In the genomic region with DNA sequence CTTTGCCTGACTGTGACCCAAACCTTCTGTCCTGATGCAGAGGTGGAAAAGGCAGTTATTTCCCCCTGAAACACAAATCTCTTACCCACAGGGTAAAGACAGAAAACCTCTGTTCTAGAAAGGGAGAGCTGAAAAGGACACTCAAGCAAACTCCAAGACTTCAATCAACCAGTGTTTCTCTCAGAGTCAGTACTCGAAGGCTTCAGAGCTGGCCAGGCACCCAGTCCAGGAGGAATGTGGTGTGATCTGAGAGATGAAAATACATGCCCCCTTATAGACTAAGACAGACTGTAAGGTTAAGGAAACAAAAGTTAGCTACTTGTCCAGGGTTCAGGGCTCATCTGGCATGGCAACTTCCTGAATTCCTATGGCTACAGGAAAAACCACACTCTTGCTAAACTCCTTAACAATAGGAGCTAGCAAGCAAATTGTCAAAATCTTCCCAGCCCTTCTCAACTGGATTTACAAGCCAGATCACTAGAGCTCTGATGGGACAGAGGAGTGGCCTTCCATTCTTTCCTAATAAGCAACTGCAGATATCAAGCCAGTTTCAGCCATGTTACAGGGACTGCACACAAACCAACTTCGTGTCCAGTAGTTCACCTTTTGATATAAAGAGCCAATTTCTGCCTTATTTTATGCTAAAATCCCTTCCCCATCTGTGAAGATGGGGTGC, we compare ENCODE assay signal across 8 cellular contexts.
DNase-seq lines count a peak whose midpoint lies in the region; ATAC-seq, FAIRE-seq and TF ChIP-seq lines count a peak whose summit lies in the region.
"Not testable (repeated sequence)": the region's sequence is repeated elsewhere in the genome, so short reads cannot be mapped to it uniquely, and the experiment has no call there.

No MANE protein-coding gene starts in this region.

- not testable (repeated sequence) for H3K9me3 Mint-ChIP-seq in WTC11; activated naive CD4-positive, alpha-beta T cell treated with anti-CD3 and anti-CD28 coated beads, Interleukin-2, amount 10 ng/mL, durations not matched to agents 7 days and 5 days; naive thymus-derived CD8-positive, alpha-beta T cell; stimulated activated naive CD8-positive, alpha-beta T cell treated with anti-CD3 and anti-CD28 coated beads, Interleukin-15, amount 100 ng/mL, for 72 hours

- not testable (repeated sequence) for ATAC-seq in WTC11
- peak; percentile 8 to 26 for ATAC-seq in naive thymus-derived CD8-positive, alpha-beta T cell
- ATAC-seq in stimulated activated naive CD8-positive, alpha-beta T cell treated with anti-CD3 and anti-CD28 coated beads, Interleukin-15, amount 100 ng/mL, for 72 hours, result peak; percentile 17

- H3K4me1 Mint-ChIP-seq in WTC11, result not testable (repeated sequence)
- peaks cover 49% of the 10 kb centered on the region for H3K4me1 Mint-ChIP-seq in activated naive CD4-positive, alpha-beta T cell treated with anti-CD3 and anti-CD28 coated beads, Interleukin-2, amount 10 ng/mL, durations not matched to agents 7 days and 5 days
- peaks cover 26 to 65% (median 50%) of the 10 kb centered on the region in 4 donors for H3K4me1 Mint-ChIP-seq in naive thymus-derived CD8-positive, alpha-beta T cell
- peaks cover 50% of the 10 kb centered on the region for H3K4me1 Mint-ChIP-seq in stimulated activated naive CD8-positive, alpha-beta T cell treated with anti-CD3 and anti-CD28 coated beads, Interleukin-15, amount 100 ng/mL, for 72 hours

- H3K27me3 ChIP-seq in bronchial epithelial cell (ENCODE audit: control insufficient read depth, insufficient read depth, low read length), result not testable (repeated sequence)

- H3K27me3 Mint-ChIP-seq in WTC11 (ENCODE audit: low read depth); activated naive CD4-positive, alpha-beta T cell treated with anti-CD3 and anti-CD28 coated beads, Interleukin-2, amount 10 ng/mL, durations not matched to agents 7 days and 5 days; naive thymus-derived CD8-positive, alpha-beta T cell; stimulated activated naive CD8-positive, alpha-beta T cell treated with anti-CD3 and anti-CD28 coated beads, Interleukin-15, amount 100 ng/mL, for 72 hours: not testable (repeated sequence)

- 0 out of 2 replicates have a peak overlapping the region, but pooled peaks have one; percentile 9 for H3K27ac Mint-ChIP-seq in WTC11
- peak overlapping the region; percentile 98 for H3K27ac Mint-ChIP-seq in activated naive CD4-positive, alpha-beta T cell treated with anti-CD3 and anti-CD28 coated beads, Interleukin-2, amount 10 ng/mL, durations not matched to agents 7 days and 5 days
- peak overlapping the region; percentile 87 to 99 (median 96) for H3K27ac Mint-ChIP-seq in naive thymus-derived CD8-positive, alpha-beta T cell
- peak overlapping the region; percentile 98 to 99 for H3K27ac Mint-ChIP-seq in stimulated activated naive CD8-positive, alpha-beta T cell treated with anti-CD3 and anti-CD28 coated beads, Interleukin-15, amount 100 ng/mL, for 72 hours

- TF ChIP-seq CTCF in WTC11 (IDR thresholded peaks at IDR 0.05); bronchial epithelial cell (IDR thresholded peaks at IDR 0.05; ENCODE audit: insufficient read depth, low read length, severe bottlenecking): not testable (repeated sequence)

- POLR2A ChIA-PET in WTC11 (lab: Charles Lee), result not testable (repeated sequence)
- POLR2A ChIA-PET in naive thymus-derived CD8-positive, alpha-beta T cell (lab: Charles Lee), result interaction anchor here (0.8 to 7.7 kb wide), 9 partner anchors 15 to 157 kb away, joined by 3 to 141 read pairs (median 5); no protein-coding TSS in a partner anchor

- DNase-seq in COLO829 (ENCODE audit: low spot score) (peak; percentile 20), MV-4-11 (lab: John Stamatoyannopoulos, UW) (peak; percentile 16), bronchial epithelial cell (ENCODE audit: low read depth) (peak; percentile 22), fibroblast of peridontal ligament (ENCODE audit: extremely low read depth) (peak; percentile 40)
- not testable (repeated sequence) for DNase-seq in WTC11 (ENCODE audit: low spot score); activated naive CD4-positive, alpha-beta T cell treated with anti-CD3 and anti-CD28 coated beads, Interleukin-2, amount 10 ng/mL, durations not matched to agents 7 days and 5 days; naive thymus-derived CD8-positive, alpha-beta T cell
- DNase-seq in stimulated activated naive CD8-positive, alpha-beta T cell treated with anti-CD3 and anti-CD28 coated beads, Interleukin-15, amount 100 ng/mL, for 72 hours, result peak in 1 of 2 donors; percentile 25

- not testable (repeated sequence) for FAIRE-seq in bronchial epithelial cell (lab: Jason Lieb, UNC)

- not testable (repeated sequence) for H3K4me3 Mint-ChIP-seq in WTC11
- H3K4me3 Mint-ChIP-seq in activated naive CD4-positive, alpha-beta T cell treated with anti-CD3 and anti-CD28 coated beads, Interleukin-2, amount 10 ng/mL, durations not matched to agents 7 days and 5 days, result peak overlapping the region; percentile 48
- peak overlapping the region; percentile 57 to 89 (median 82) for H3K4me3 Mint-ChIP-seq in naive thymus-derived CD8-positive, alpha-beta T cell
- H3K4me3 Mint-ChIP-seq in stimulated activated naive CD8-positive, alpha-beta T cell treated with anti-CD3 and anti-CD28 coated beads, Interleukin-15, amount 100 ng/mL, for 72 hours, result peak overlapping the region; percentile 76 to 79

- not testable (repeated sequence) for H3K4me3 ChIP-seq in bronchial epithelial cell (ENCODE audit: low read depth, low read length)

- CTCF ChIA-PET in WTC11 (lab: Charles Lee), result interaction anchor here (1.3 kb wide), 1 partner anchor 16 kb away, joined by 3 read pairs; no protein-coding TSS in a partner anchor
- CTCF ChIA-PET in activated naive CD4-positive, alpha-beta T cell treated with anti-CD3 and anti-CD28 coated beads, Interleukin-2, amount 10 ng/mL, durations not matched to agents 7 days and 5 days (lab: Charles Lee), result interaction anchor here (0.6 to 1.6 kb wide), 6 partner anchors 9 to 150 kb away, joined by 3 to 8 read pairs (median 4); no protein-coding TSS in a partner anchor

- H3K36me3 Mint-ChIP-seq in WTC11; activated naive CD4-positive, alpha-beta T cell treated with anti-CD3 and anti-CD28 coated beads, Interleukin-2, amount 10 ng/mL, durations not matched to agents 7 days and 5 days; naive thymus-derived CD8-positive, alpha-beta T cell: not testable (repeated sequence)

- not testable (repeated sequence) for H3K36me3 ChIP-seq in bronchial epithelial cell (ENCODE audit: control insufficient read depth, insufficient read depth, low read length)

Comparison
In these comparisons a context has a peak if more than half of its experiments do, and no peak if none do; other contexts are left out.
1. H3K27ac Mint-ChIP-seq: peak in every context shown above with its lines; median percentile 98 in stimulated activated naive CD8-positive, alpha-beta T cell treated with anti-CD3 and anti-CD28 coated beads, Interleukin-15, amount 100 ng/mL, for 72 hours; 98 in activated naive CD4-positive, alpha-beta T cell treated with anti-CD3 and anti-CD28 coated beads, Interleukin-2, amount 10 ng/mL, durations not matched to agents 7 days and 5 days; 96 in naive thymus-derived CD8-positive, alpha-beta T cell; 9 in WTC11.